17 cellular contexts compared by ENCODE assay signal in the genomic region with DNA sequence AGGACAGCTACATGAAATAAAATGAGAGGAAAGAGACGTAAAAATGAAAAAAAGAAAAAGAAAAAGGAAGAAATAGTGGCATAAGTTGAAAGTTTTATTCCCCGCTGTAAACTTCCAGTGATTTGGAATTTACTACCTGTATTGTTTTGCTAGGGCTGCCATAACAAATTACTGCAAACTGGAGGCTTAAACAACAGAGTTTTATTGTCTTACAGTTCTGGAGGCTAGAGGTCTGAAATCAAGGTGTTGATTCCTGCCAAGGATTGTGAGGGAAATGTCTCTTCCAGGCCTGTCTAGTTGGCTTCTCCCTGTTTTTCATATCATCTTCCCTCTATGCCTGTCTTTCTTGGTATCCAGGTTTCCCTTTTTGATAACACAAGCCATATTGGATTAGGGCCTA.
DNase-seq lines count a peak whose midpoint lies in the region; ATAC-seq and TF ChIP-seq lines count a peak whose summit lies in the region.
"Had no signal": no experiment of that assay in that cellular context is flagged by ENCODE, and none has a peak within 500 bp of the region (broad histone marks: within the 10 kb centered on the region; RNA-seq: fewer than 3 reads in every experiment).

No MANE protein-coding gene starts in this region.

- H3K27ac Mint-ChIP-seq in T-helper 17 cell = no peak overlapping the region
- no peak overlapping the region for H3K27ac Mint-ChIP-seq in neural progenitor cell
- H3K27ac Mint-ChIP-seq: B cell; CD4-positive, alpha-beta T cell; CD8-positive, alpha-beta T cell had no signal

- no peaks in the 10 kb centered on the region for H3K9me3 Mint-ChIP-seq in neural progenitor cell
- H3K9me3 Mint-ChIP-seq: CD4-positive, alpha-beta T cell; CD8-positive, alpha-beta T cell had no signal

- H3K4me1 ChIP-seq in mucosa of descending colon (ENCODE audit: low read depth) (peaks cover 12% of the 10 kb centered on the region), neural progenitor cell (no peaks in the 10 kb centered on the region)
- H3K4me1 ChIP-seq: A549, Caco-2 had no signal

- H3K4me1 Mint-ChIP-seq in T-helper 17 cell (no peaks in the 10 kb centered on the region), neural progenitor cell (peaks cover 3% of the 10 kb centered on the region)
- H3K4me1 Mint-ChIP-seq: B cell had no signal

- H3K4me3 Mint-ChIP-seq in T-helper 17 cell (peak overlapping the region; percentile 1), neural progenitor cell (no peak overlapping the region)
- H3K4me3 Mint-ChIP-seq: B cell; CD4-positive, alpha-beta T cell; CD8-positive, alpha-beta T cell had no signal

- H3K4me3 ChIP-seq in mucosa of descending colon (no peak overlapping the region), neural progenitor cell (no peak overlapping the region)
- H3K4me3 ChIP-seq: A549; BLaER1 treated with 17β-estradiol and CSF1 and Interleukin-3, amounts not matched to agents 10 nM and 100 nM had no signal

- no peak overlapping the region for H3K9ac ChIP-seq in neural progenitor cell
- H3K9ac ChIP-seq: BLaER1 treated with 17β-estradiol and CSF1 and Interleukin-3, amounts not matched to agents 10 nM and 100 nM had no signal

- H3K4me2 ChIP-seq in neural progenitor cell = no peak overlapping the region
- H3K4me2 ChIP-seq: A549; BLaER1 treated with 17β-estradiol and CSF1 and Interleukin-3, amounts not matched to agents 10 nM and 100 nM had no signal

- intact Hi-C loops in mucosa of descending colon (cut with DNase I, micrococcal nuclease) = no loop called here
- intact Hi-C loops in sciatic nerve (cut with DNase I) = no loop called here

- H3K36me3 ChIP-seq in mucosa of descending colon (ENCODE audit: low read depth) = no peaks in the 10 kb centered on the region
- no peaks in the 10 kb centered on the region for H3K36me3 ChIP-seq in neural progenitor cell
- H3K36me3 ChIP-seq: BLaER1 treated with 17β-estradiol and CSF1 and Interleukin-3, amounts not matched to agents 10 nM and 100 nM had no signal

- H3F3A ChIP-seq in neural progenitor cell (ENCODE audit: low read depth) = no peaks in the 10 kb centered on the region

- no peaks in the 10 kb centered on the region for H3K27me3 ChIP-seq in neural progenitor cell
- H3K27me3 ChIP-seq: BLaER1 treated with 17β-estradiol and CSF1 and Interleukin-3, amounts not matched to agents 10 nM and 100 nM had no signal

- no peak for TF ChIP-seq CTCF in mucosa of descending colon (IDR thresholded peaks at IDR 0.05)
- TF ChIP-seq CTCF in neural progenitor cell (IDR thresholded peaks at IDR 0.05) = no peak

- DNase-seq in T-helper 17 cell = no peak
- DNase-seq in mucosa of descending colon = no peak
- no peak for DNase-seq in neural progenitor cell (ENCODE audit: low spot score)
- DNase-seq in inferior parietal cortex (ENCODE audit: extremely low spot score) = no peak
- no peak for DNase-seq in sciatic nerve (ENCODE audit: low spot score)
- DNase-seq: AML-193; Caco-2; Calu3; CD4-positive, alpha-beta T cell; CD8-positive, alpha-beta T cell; DMS79 treated with DMSO at 0.1 percent for 48 hours; GF-D8 had no signal

- H3K9me3 ChIP-seq in T-helper 17 cell (ENCODE audit: control insufficient read depth, low read length, poor library complexity, severe bottlenecking) = no peaks in the 10 kb centered on the region
- no peaks in the 10 kb centered on the region for H3K9me3 ChIP-seq in mucosa of descending colon
- no peaks in the 10 kb centered on the region for H3K9me3 ChIP-seq in neural progenitor cell (ENCODE audit: low read depth)
- H3K9me3 ChIP-seq: A549; BLaER1 treated with 17β-estradiol and CSF1 and Interleukin-3, amounts not matched to agents 10 nM and 100 nM; Caco-2 had no signal

- no peaks in the 10 kb centered on the region for H4K20me1 ChIP-seq in neural progenitor cell (ENCODE audit: low read depth)
- H4K20me1 ChIP-seq: BLaER1 treated with 17β-estradiol and CSF1 and Interleukin-3, amounts not matched to agents 10 nM and 100 nM had no signal

- H3K79me2 ChIP-seq in neural progenitor cell (ENCODE audit: low read depth) = no peaks in the 10 kb centered on the region

- H3K27ac ChIP-seq in neural progenitor cell = no peak overlapping the region
- H3K27ac ChIP-seq: 22Rv1; A549; BLaER1 treated with 17β-estradiol and CSF1 and Interleukin-3, amounts not matched to agents 10 nM and 100 nM; C4-2B had no signal

- H3K27me3 Mint-ChIP-seq in T-helper 17 cell (no peaks in the 10 kb centered on the region), neural progenitor cell (ENCODE audit: insufficient read depth, low read depth) (no peaks in the 10 kb centered on the region)
- H3K27me3 Mint-ChIP-seq: B cell; CD4-positive, alpha-beta T cell had no signal

- ATAC-seq in T-helper 17 cell (no peak), mucosa of descending colon (peak; percentile 80), sciatic nerve (no peak)
- ATAC-seq: A549; CD8-positive, alpha-beta T cell had no signal

- peak overlapping the region; percentile 28 for H2AFZ ChIP-seq in neural progenitor cell (replicated peaks)

- no peaks in the 10 kb centered on the region for H3K36me3 Mint-ChIP-seq in T-helper 17 cell (ENCODE audit: low read depth)
- H3K36me3 Mint-ChIP-seq in neural progenitor cell = peaks cover 26% of the 10 kb centered on the region
- H3K36me3 Mint-ChIP-seq: CD8-positive, alpha-beta T cell had no signal
